Comparison of ENCODE assay signal across 16 cellular contexts in genomic region chr7:12431886-12432285, GRCh38. TPM values are rescaled to one million over a fixed set of nuclear protein-coding genes. Genes with fewer than 3 reads are reported as not detected.
DNase-seq lines count a peak whose midpoint lies in the region; ATAC-seq, FAIRE-seq and TF ChIP-seq lines count a peak whose summit lies in the region.
"Had no signal": no experiment of that assay in that cellular context is flagged by ENCODE, and none has a peak within 500 bp of the region (broad histone marks: within the 10 kb centered on the region; RNA-seq: fewer than 3 reads in every experiment).

No MANE protein-coding gene starts in this region.

- H3K36me3 ChIP-seq in kidney (ENCODE audit: control insufficient read depth in 1 of 2, insufficient read depth in 2 of 2, low read length in 2 of 2) (no peaks in the 10 kb centered on the region), tibial nerve (no peaks in the 10 kb centered on the region)
- H3K36me3 ChIP-seq: gastroesophageal sphincter, thyroid gland had no signal

- POLR2A ChIA-PET in WTC11 (lab: Charles Lee), result no interaction called here
- POLR2A ChIA-PET in activated CD8-positive, alpha-beta T cell treated with anti-CD3 and anti-CD28 coated beads for 36 hours (lab: Charles Lee), result no interaction called here

- no peak overlapping the region for H3K9ac ChIP-seq in kidney (ENCODE audit: low read length in 2 of 2)

- intact Hi-C loops in kidney (cut with DNase I), result no loop called here
- intact Hi-C loops in activated CD8-positive, alpha-beta T cell treated with anti-CD3 and anti-CD28 coated beads for 36 hours (cut with micrococcal nuclease), result loop anchor here (10.0 kb wide), 1 partner anchor 63 kb away; no protein-coding TSS in a partner anchor

- H3K4me3 ChIP-seq in kidney (ENCODE audit: low read length in 2 of 2), result no peak overlapping the region
- no peak overlapping the region for H3K4me3 ChIP-seq in tibial nerve
- H3K4me3 ChIP-seq: gastroesophageal sphincter, thyroid gland had no signal

- no peaks in the 10 kb centered on the region for H3K4me1 ChIP-seq in kidney (ENCODE audit: control insufficient read depth in 1 of 2, insufficient read depth in 1 of 2, low read depth in 1 of 2, low read length in 2 of 2)
- no peaks in the 10 kb centered on the region for H3K4me1 ChIP-seq in tibial nerve
- H3K4me1 ChIP-seq: gastroesophageal sphincter, thyroid gland had no signal

- H3K9me3 Mint-ChIP-seq in WTC11, result peaks cover 34% of the 10 kb centered on the region
- peaks cover 4% of the 10 kb centered on the region for H3K9me3 Mint-ChIP-seq in activated CD8-positive, alpha-beta T cell treated with anti-CD3 and anti-CD28 coated beads for 36 hours
- H3K9me3 Mint-ChIP-seq: stimulated activated effector memory CD8-positive, alpha-beta T cell treated with anti-CD3 and anti-CD28 coated beads, Interleukin-12 subunit alpha, Interleukin-12 subunit beta, amount 100 ng/mL, for 72 hours had no signal

- TF ChIP-seq POLR2A in tibial nerve (IDR thresholded peaks at IDR 0.05), result no peak

- no peaks in the 10 kb centered on the region; the same call in 1 of the 2 replicates for H3K27me3 Mint-ChIP-seq in WTC11 (ENCODE audit: low read depth)
- peaks cover 20% of the 10 kb centered on the region for H3K27me3 Mint-ChIP-seq in activated CD8-positive, alpha-beta T cell treated with anti-CD3 and anti-CD28 coated beads for 36 hours

- DNase-seq in DMS53 (lab: John Stamatoyannopoulos, UW) (peak; percentile 93), HCEC 1CT (peak; percentile 54), WTC11 (ENCODE audit: low spot score) (peak; percentile 49), kidney (peak; percentile 43), COR-L47 (lab: John Stamatoyannopoulos, UW) (no peak), tibial nerve (ENCODE audit: low spot score in 2 of 2) (no peak), inferior parietal cortex (ENCODE audit: extremely low spot score) (no peak)
- DNase-seq in activated CD8-positive, alpha-beta T cell treated with anti-CD3 and anti-CD28 coated beads for 36 hours, result no peak
- DNase-seq: activated effector memory CD4-positive, alpha-beta T cell treated with anti-CD3 and anti-CD28 coated beads, Interleukin-2, amount 50 U/mL, for 16 hours; naive thymus-derived CD8-positive, alpha-beta T cell; NCI-H1694; NCI-H446 treated with DMSO at 0.1 percent for 48 hours; thyroid gland had no signal

- H3K27ac Mint-ChIP-seq in WTC11, result 0 out of 2 replicates have a peak overlapping the region, but pooled peaks have one; percentile 29
- no peak overlapping the region for H3K27ac Mint-ChIP-seq in activated CD8-positive, alpha-beta T cell treated with anti-CD3 and anti-CD28 coated beads for 36 hours
- H3K27ac Mint-ChIP-seq: memory B cell; naive thymus-derived CD8-positive, alpha-beta T cell; stimulated activated effector memory CD8-positive, alpha-beta T cell treated with anti-CD3 and anti-CD28 coated beads, Interleukin-12 subunit alpha, Interleukin-12 subunit beta, amount 100 ng/mL, for 72 hours had no signal

- no peak overlapping the region for H3K4me3 Mint-ChIP-seq in WTC11
- H3K4me3 Mint-ChIP-seq in activated CD8-positive, alpha-beta T cell treated with anti-CD3 and anti-CD28 coated beads for 36 hours, result no peak overlapping the region
- H3K4me3 Mint-ChIP-seq: memory B cell; naive thymus-derived CD8-positive, alpha-beta T cell; stimulated activated effector memory CD8-positive, alpha-beta T cell treated with anti-CD3 and anti-CD28 coated beads, Interleukin-12 subunit alpha, Interleukin-12 subunit beta, amount 100 ng/mL, for 72 hours had no signal

- peaks cover 38% of the 10 kb centered on the region for H3K4me1 Mint-ChIP-seq in WTC11
- H3K4me1 Mint-ChIP-seq in activated CD8-positive, alpha-beta T cell treated with anti-CD3 and anti-CD28 coated beads for 36 hours (ENCODE audit: low read depth), result no peaks in the 10 kb centered on the region
- H3K4me1 Mint-ChIP-seq: memory B cell; naive thymus-derived CD8-positive, alpha-beta T cell; stimulated activated effector memory CD8-positive, alpha-beta T cell treated with anti-CD3 and anti-CD28 coated beads, Interleukin-12 subunit alpha, Interleukin-12 subunit beta, amount 100 ng/mL, for 72 hours had no signal

- H3K27me3 ChIP-seq in tibial nerve, result no peaks in the 10 kb centered on the region
- H3K27me3 ChIP-seq: gastroesophageal sphincter, thyroid gland had no signal

- CTCF ChIA-PET in WTC11 (lab: Charles Lee), result interaction anchor here (1.1 to 4.2 kb wide), 2 partner anchors 26 to 59 kb away, joined by 5 to 30 read pairs; no protein-coding TSS in a partner anchor
- CTCF ChIA-PET in activated CD8-positive, alpha-beta T cell treated with anti-CD3 and anti-CD28 coated beads for 36 hours (lab: Charles Lee), result interaction anchor here (1.0 to 3.0 kb wide), 2 partner anchors 58 to 59 kb away, joined by 4 to 22 read pairs; no protein-coding TSS in a partner anchor

- no peak for FAIRE-seq in kidney (lab: Jason Lieb, UNC)

- H3K9me3 ChIP-seq in kidney (ENCODE audit: control insufficient read depth in 1 of 2, low read length in 2 of 2) (no peaks in the 10 kb centered on the region), tibial nerve (peaks cover 0 to 8% (median 2%) of the 10 kb centered on the region in 4 donors)
- H3K9me3 ChIP-seq: thyroid gland had no signal

- ATAC-seq in WTC11, result peak; percentile 85
- no peak for ATAC-seq in activated CD8-positive, alpha-beta T cell treated with anti-CD3 and anti-CD28 coated beads for 36 hours
- ATAC-seq: gastroesophageal sphincter; naive thymus-derived CD8-positive, alpha-beta T cell; stimulated activated effector memory CD8-positive, alpha-beta T cell treated with anti-CD3 and anti-CD28 coated beads, Interleukin-12 subunit alpha, Interleukin-12 subunit beta, amount 100 ng/mL, for 72 hours had no signal

- WGBS in tibial nerve, 2 donors, result 42 to 73% methylated on average over 7 of the region's 7 CpGs

- TF ChIP-seq EP300 in tibial nerve (IDR thresholded peaks at IDR 0.05), result no peak

- no peak overlapping the region for H3K27ac ChIP-seq in kidney (ENCODE audit: low read depth in 2 of 2, low read length in 2 of 2)
- H3K27ac ChIP-seq in tibial nerve, result no peak overlapping the region
- H3K27ac ChIP-seq: gastroesophageal sphincter, thyroid gland had no signal

- no peak for TF ChIP-seq CTCF in WTC11 (IDR thresholded peaks at IDR 0.05)
- no peak for TF ChIP-seq CTCF in kidney (IDR thresholded peaks at IDR 0.05; ENCODE audit: borderline replicate concordance, extremely low read depth, insufficient read depth)
- TF ChIP-seq CTCF in activated CD8-positive, alpha-beta T cell treated with anti-CD3 and anti-CD28 coated beads for 36 hours (IDR thresholded peaks at IDR 0.05), result no peak
- no peak for TF ChIP-seq CTCF in tibial nerve (IDR thresholded peaks at IDR 0.05)

- peaks cover 43% of the 10 kb centered on the region for H3K36me3 Mint-ChIP-seq in WTC11
- no peaks in the 10 kb centered on the region for H3K36me3 Mint-ChIP-seq in activated CD8-positive, alpha-beta T cell treated with anti-CD3 and anti-CD28 coated beads for 36 hours (ENCODE audit: low read depth)
- H3K36me3 Mint-ChIP-seq: memory B cell; stimulated activated effector memory CD8-positive, alpha-beta T cell treated with anti-CD3 and anti-CD28 coated beads, Interleukin-12 subunit alpha, Interleukin-12 subunit beta, amount 100 ng/mL, for 72 hours had no signal

TF ChIP-seq in WTC11, 78 proteins besides CTCF, POLR2A, EP300 and RAD21:
- TF ChIP-seq, protein P1, sequence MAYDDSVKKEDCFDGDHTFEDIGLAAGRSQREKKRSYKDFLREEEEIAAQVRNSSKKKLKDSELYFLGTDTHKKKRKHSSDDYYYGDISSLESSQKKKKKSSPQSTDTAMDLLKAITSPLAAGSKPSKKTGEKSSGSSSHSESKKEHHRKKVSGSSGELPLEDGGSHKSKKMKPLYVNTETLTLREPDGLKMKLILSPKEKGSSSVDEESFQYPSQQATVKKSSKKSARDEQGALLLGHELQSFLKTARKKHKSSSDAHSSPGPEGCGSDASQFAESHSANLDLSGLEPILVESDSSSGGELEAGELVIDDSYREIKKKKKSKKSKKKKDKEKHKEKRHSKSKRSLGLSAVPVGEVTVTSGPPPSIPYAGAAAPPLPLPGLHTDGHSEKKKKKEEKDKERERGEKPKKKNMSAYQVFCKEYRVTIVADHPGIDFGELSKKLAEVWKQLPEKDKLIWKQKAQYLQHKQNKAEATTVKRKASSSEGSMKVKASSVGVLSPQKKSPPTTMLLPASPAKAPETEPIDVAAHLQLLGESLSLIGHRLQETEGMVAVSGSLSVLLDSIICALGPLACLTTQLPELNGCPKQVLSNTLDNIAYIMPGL (CRISPR knock-in tag; IDR thresholded peaks at IDR 0.05), result no peak
- TF ChIP-seq FOXK1 (CRISPR knock-in tag; IDR thresholded peaks at IDR 0.05) (peak; percentile 72), FOXP1 (CRISPR knock-in tag; IDR thresholded peaks at IDR 0.05; ENCODE audit: borderline replicate concordance) (peak; percentile 40; the same call in 1 of the 2 replicates), ETV6 (CRISPR knock-in tag; IDR thresholded peaks at IDR 0.05) (0 out of 2 replicates have a peak, but pooled peaks have one; percentile 17), NFYB (CRISPR knock-in tag; conservative IDR thresholded peaks at IDR 0.05; ENCODE audit: low read depth) (no peak), TCF7 (CRISPR knock-in tag; IDR thresholded peaks at IDR 0.05; ENCODE audit: low read depth) (no peak)
- TF ChIP-seq, protein P2, sequence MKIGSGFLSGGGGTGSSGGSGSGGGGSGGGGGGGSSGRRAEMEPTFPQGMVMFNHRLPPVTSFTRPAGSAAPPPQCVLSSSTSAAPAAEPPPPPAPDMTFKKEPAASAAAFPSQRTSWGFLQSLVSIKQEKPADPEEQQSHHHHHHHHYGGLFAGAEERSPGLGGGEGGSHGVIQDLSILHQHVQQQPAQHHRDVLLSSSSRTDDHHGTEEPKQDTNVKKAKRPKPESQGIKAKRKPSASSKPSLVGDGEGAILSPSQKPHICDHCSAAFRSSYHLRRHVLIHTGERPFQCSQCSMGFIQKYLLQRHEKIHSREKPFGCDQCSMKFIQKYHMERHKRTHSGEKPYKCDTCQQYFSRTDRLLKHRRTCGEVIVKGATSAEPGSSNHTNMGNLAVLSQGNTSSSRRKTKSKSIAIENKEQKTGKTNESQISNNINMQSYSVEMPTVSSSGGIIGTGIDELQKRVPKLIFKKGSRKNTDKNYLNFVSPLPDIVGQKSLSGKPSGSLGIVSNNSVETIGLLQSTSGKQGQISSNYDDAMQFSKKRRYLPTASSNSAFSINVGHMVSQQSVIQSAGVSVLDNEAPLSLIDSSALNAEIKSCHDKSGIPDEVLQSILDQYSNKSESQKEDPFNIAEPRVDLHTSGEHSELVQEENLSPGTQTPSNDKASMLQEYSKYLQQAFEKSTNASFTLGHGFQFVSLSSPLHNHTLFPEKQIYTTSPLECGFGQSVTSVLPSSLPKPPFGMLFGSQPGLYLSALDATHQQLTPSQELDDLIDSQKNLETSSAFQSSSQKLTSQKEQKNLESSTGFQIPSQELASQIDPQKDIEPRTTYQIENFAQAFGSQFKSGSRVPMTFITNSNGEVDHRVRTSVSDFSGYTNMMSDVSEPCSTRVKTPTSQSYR (CRISPR knock-in tag; IDR thresholded peaks at IDR 0.05), result 0 out of 2 replicates have a peak, but pooled peaks have one; percentile 41

RNA-seq across cellular contexts. Expression of gene VWDE, which starts 28.2 kb away (rescaled TPM):
- 21.0 to 25.1 TPM (median 23.1 TPM) in 3 replicates for total RNA-seq in WTC11 (2021)
- total RNA-seq in kidney, result 1.5 TPM
- polyA plus RNA-seq in kidney (ENCODE audit: insufficient read depth, low read depth, low replicate concordance), result 0.69 TPM
- total RNA-seq in activated CD8-positive, alpha-beta T cell treated with anti-CD3 and anti-CD28 coated beads for 36 hours, result 1 to 10 TPM; 1.4 to 1.7 TPM
- total RNA-seq in tibial nerve, result 10 to 100 TPM in 1 of 4 donors, 1 to 10 TPM in 2, under 1 TPM in 1; 0.66 to 12.6 (median 1.9) TPM

Comparison
In these comparisons a context has a peak if more than half of its experiments do, and no peak if none do; other contexts are left out.
1. DNase-seq: peak in DMS53 (single experiment), HCEC 1CT (single experiment), WTC11 (single experiment) and kidney (single experiment); none in activated CD8-positive, alpha-beta T cell treated with anti-CD3 and anti-CD28 coated beads for 36 hours (single experiment), COR-L47 (single experiment), tibial nerve (0 of 2) and inferior parietal cortex (single experiment).